In the genomic region with DNA sequence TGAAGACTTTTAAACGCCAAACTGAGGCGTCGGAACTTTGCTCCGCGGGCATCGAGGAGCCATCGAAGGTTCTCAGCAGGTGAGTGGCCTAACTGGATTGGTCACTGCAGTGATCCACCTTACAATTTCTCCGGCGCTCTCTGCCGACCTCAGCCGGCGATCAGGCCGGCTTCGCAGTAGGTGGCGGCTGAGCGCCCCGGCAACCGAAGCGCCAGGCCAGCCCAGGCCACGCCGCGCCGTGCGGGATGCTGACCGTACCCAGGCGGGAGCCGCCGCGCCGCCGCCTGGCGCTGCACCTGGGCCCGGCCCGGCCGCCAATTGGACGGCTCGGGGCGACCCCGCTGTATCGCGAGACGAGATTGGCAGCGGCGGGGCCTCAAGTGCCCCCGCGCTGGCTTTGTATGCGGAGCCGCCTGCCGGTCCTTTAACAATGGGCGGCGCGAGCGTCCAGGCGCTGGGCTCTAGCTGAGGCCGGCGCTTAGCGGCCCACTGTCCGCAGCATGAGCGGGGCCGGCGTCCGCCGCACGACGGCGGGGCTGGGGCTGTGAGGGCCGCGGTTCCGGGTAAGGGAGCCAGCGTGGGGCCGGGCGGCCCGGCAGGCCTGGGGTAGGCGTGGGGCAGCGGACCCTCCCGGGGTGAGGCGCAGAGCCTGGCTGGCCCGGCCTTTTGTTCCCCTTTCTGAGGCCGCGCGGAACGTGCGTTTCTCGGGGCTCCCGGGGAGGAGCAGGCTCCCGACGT, we compare ENCODE assay signal across 8 cellular contexts. TPM values are rescaled to one million over a fixed set of nuclear protein-coding genes. Genes with fewer than 3 reads are reported as not detected.
DNase-seq lines count a peak whose midpoint lies in the region; ATAC-seq and TF ChIP-seq lines count a peak whose summit lies in the region.

A gene with protein sequence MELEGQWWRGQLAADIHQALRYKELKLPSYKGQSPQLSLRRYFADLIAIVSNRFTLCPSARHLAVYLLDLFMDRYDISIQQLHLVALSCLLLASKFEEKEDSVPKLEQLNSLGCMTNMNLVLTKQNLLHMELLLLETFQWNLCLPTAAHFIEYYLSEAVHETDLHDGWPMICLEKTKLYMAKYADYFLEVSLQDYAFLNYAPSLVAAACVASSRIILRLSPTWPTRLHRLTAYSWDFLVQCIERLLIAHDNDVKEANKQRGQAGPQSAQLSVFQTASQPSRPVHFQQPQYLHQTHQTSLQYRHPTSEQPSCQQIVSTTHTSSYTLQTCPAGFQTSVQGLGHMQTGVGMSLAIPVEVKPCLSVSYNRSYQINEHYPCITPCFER (plus strand): TSS at position 427 of the 738 bp plus-strand sequence. CDS start 811 bp downstream, outside the sequence.

- peaks cover 29% of the 10 kb centered on the region for H3K4me1 Mint-ChIP-seq in type B pancreatic cell (ENCODE audit: unreplicated experiment)

- peaks cover 28% of the 10 kb centered on the region for H3K36me3 Mint-ChIP-seq in type B pancreatic cell

- H3K9me3 ChIP-seq in adipocyte (ENCODE audit: control insufficient read depth, low read length): no peaks in the 10 kb centered on the region

- H3K27me3 Mint-ChIP-seq in type B pancreatic cell: peaks cover 4% of the 10 kb centered on the region

- H3K27me3 ChIP-seq in adipocyte (replicated peaks; ENCODE audit: control insufficient read depth, insufficient read depth, low read length): no peaks in the 10 kb centered on the region

- no peaks in the 10 kb centered on the region for H3K9me3 Mint-ChIP-seq in type B pancreatic cell

- DNase-seq in GM12864 (ENCODE audit: low read depth): no peak
- peak; percentile 95 for DNase-seq in NB4 (ENCODE audit: low read depth)
- DNase-seq in SW 1271 (lab: John Stamatoyannopoulos, UW): peak; percentile 24 to 69
- peak; percentile 98 for DNase-seq in adipocyte (ENCODE audit: low read depth)
- peak; percentile 93 for DNase-seq in left cardiac atrium
- DNase-seq in posterior cingulate gyrus: peak; percentile 69 to 97 (median 84)
- peak; percentile 91 for DNase-seq in type B pancreatic cell (ENCODE audit: extremely low spot score, unreplicated experiment)

- peaks cover 27% of the 10 kb centered on the region for H3K4me1 ChIP-seq in adipocyte (ENCODE audit: control insufficient read depth, insufficient read depth, low read length)

- peak within 1 kb of the TSS; percentile 72 for H3K4me3 ChIP-seq in GM12864 (ENCODE audit: low read depth, low read length)
- peak within 1 kb of the TSS; percentile 96 for H3K4me3 ChIP-seq in NB4 (ENCODE audit: low read depth, low read length)
- H3K4me3 ChIP-seq in adipocyte (ENCODE audit: low read length): peak within 1 kb of the TSS; percentile 92

- peak within 1 kb of the TSS; percentile 94 for H3K4me3 Mint-ChIP-seq in type B pancreatic cell

- intact Hi-C loops in left cardiac atrium (cut with DNase I) (loop anchor here in 1 of 2 donors (5.0 kb wide), 1 partner anchor 94 kb away; no protein-coding TSS in a partner anchor), posterior cingulate gyrus (cut with DNase I) (loop anchor here (5.0 kb wide), 1 partner anchor 351 kb away; a partner anchor contains a TSS)

- ATAC-seq in HG02571 (IDR thresholded peaks at IDR 0.05; ENCODE audit: unreplicated experiment) (peak; percentile 79), left cardiac atrium (peak; percentile 96 to 98)

- peak within 1 kb of the TSS; percentile 95 for H3K9ac ChIP-seq in adipocyte (ENCODE audit: low read length)

- H3K27ac Mint-ChIP-seq in type B pancreatic cell: peak within 1 kb of the TSS; percentile 90

- peak; percentile 89 for TF ChIP-seq POLR2A in NB4 (IDR thresholded peaks at IDR 0.05; ENCODE audit: extremely low read depth, insufficient read length)

- peaks cover 16% of the 10 kb centered on the region for H3K36me3 ChIP-seq in adipocyte (ENCODE audit: control insufficient read depth, insufficient read depth, low read length, severe bottlenecking)

- TF ChIP-seq CTCF in GM12864 (IDR thresholded peaks at IDR 0.05; ENCODE audit: low read depth, low read length, missing control alignments) (no peak), NB4 (IDR thresholded peaks at IDR 0.05; ENCODE audit: low read depth, low read length) (no peak), type B pancreatic cell (conservative IDR thresholded peaks at IDR 0.05) (peak; percentile 49)

RNA-seq across cellular contexts. Expression of the gene that starts here (rescaled TPM):
- total RNA-seq in left cardiac atrium: 1 to 10 TPM; 3.0 to 5.1 TPM
- 19.4 and 29.7 TPM in 2 replicates for total RNA-seq in type B pancreatic cell (ENCODE audit: low replicate concordance)
